11 cellular contexts compared by ENCODE assay signal in genomic region chr2:71570511-71570910, GRCh38.
"Had no signal": no experiment of that assay in that cellular context is flagged by ENCODE, and none has a peak within 500 bp of the region (broad histone marks: within the 10 kb centered on the region; RNA-seq: fewer than 3 reads in every experiment).

No MANE protein-coding gene starts in this region.

- H2AFZ ChIP-seq: GM23248, GM23338 had no signal

- H3K36me3 ChIP-seq: HAP-1 had no signal

- H3K4me1 ChIP-seq: HAP-1 had no signal

- H3K4me2 ChIP-seq: GM23338 had no signal

- FAIRE-seq: H1, H54 had no signal

- H3K27ac ChIP-seq: GM23248 had no signal

- H3K9ac ChIP-seq: GM23248 had no signal

- H3K4me3 ChIP-seq: GM23248, GM23338, HAP-1 had no signal

- DNase-seq: GM23248, GOT3, H7, H9, HCEC 1CT, HFFc6 had no signal

- H3K9me3 ChIP-seq: HAP-1 had no signal

- ATAC-seq: GM23338, HCT116 had no signal
